6 cellular contexts compared by ENCODE assay signal in the genomic region with DNA sequence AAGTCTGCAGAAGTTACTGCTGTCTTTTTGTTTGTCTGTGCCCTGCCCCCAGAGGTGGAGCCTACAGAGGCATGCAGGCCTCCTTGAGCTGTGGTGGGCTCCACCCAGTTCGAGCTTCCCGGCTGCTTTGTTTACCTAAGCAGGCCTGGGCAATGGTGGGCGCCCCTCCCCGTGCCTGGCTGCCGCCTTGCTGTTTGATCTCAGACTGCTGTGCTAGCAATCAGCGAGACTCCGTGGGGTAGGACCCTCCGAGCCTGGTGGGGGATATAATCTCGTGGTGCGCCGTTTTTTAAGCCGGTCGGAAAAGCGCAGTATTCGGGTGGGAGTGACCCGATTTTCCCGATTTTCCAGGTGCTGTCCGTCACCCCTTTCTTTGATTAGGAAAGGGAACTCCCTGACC. TPM values are rescaled to one million over a fixed set of nuclear protein-coding genes. Genes with fewer than 3 reads are reported as not detected.
"Had no signal": no experiment of that assay in that cellular context is flagged by ENCODE, and none has a peak within 500 bp of the region (broad histone marks: within the 10 kb centered on the region; RNA-seq: fewer than 3 reads in every experiment).

No MANE protein-coding gene starts in this region.

RNA-seq across cellular contexts. Expression of a gene that starts 36.0 kb away (rescaled TPM):
- total RNA-seq: epithelial cell of proximal tubule, foreskin keratinocyte, mammary epithelial cell, osteocyte, pulmonary artery endothelial cell, skeletal muscle tissue had no signal
- polyA plus RNA-seq: foreskin keratinocyte, mammary epithelial cell had no signal
